Comparison of ENCODE assay signal across 27 cellular contexts in the genomic region with DNA sequence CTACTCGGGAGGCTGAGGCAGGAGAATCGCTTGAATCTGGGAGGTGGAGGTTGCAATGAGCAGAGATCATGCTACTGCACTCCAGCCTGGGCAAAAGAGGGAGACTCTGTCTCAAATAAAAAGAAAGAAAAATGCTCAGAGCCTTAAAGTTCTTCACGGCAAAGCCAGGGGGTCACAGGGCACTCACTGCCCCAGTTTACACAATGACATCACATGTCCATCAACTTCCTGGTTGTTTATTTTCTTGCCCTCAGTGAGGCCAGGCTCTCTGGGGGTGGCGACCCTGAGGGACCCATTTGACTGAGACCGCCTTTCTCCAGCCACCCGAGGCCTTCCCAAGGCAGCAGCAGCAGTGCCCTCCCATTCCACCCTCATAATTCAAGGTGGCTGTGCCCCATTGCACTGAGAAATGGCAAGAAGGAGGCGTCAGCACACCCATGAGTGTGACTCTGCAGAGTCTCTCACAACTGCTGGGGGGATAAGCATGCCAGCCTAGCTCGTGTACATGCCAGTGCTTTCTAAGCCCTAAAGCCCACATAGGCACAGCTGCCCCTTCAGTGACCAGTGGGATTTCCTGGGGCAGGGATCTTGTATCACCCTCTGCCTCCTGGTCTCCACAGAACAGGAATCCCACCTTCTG. TPM values are rescaled to one million over a fixed set of nuclear protein-coding genes. Genes with fewer than 3 reads are reported as not detected.
DNase-seq lines count a peak whose midpoint lies in the region; ATAC-seq, FAIRE-seq and TF ChIP-seq lines count a peak whose summit lies in the region.
"Had no signal": no experiment of that assay in that cellular context is flagged by ENCODE, and none has a peak within 500 bp of the region (broad histone marks: within the 10 kb centered on the region; RNA-seq: fewer than 3 reads in every experiment).

No MANE protein-coding gene starts in this region.

- 91% methylated on average over 8 of the region's 8 CpGs for WGBS in GM23248 (ENCODE audit: low coverage in 1 of 2, low lambda C conversion rate in 2 of 2, missing lambda C conversion rate in 2 of 2), 2 experiments

- H3K27me3 Mint-ChIP-seq in astrocyte (ENCODE audit: low read depth, unreplicated experiment), result no peaks in the 10 kb centered on the region
- H3K27me3 Mint-ChIP-seq: activated CD8-positive, alpha-beta T cell treated with anti-CD3 and anti-CD28 coated beads for 36 hours; stimulated activated naive B cell treated with anti-CD40 and anti-IgM and Interleukin-4, amounts not matched to agents 10 μg/mL and 1 μg/mL and 100 μg/mL, for 72 hours had no signal

- in situ Hi-C loops in GM23248 (cut with MboI), result no loop called here

- intact Hi-C loops in Right ventricle myocardium inferior (cut with DNase I), result no loop called here

- no peak overlapping the region for H3K4me3 Mint-ChIP-seq in astrocyte (ENCODE audit: unreplicated experiment)
- H3K4me3 Mint-ChIP-seq: activated CD8-positive, alpha-beta T cell treated with anti-CD3 and anti-CD28 coated beads for 36 hours; naive thymus-derived CD4-positive, alpha-beta T cell; stimulated activated naive B cell treated with anti-CD40 and anti-IgM and Interleukin-4, amounts not matched to agents 10 μg/mL and 1 μg/mL and 100 μg/mL, for 72 hours had no signal

- H3F3A ChIP-seq in GM23248 (ENCODE audit: insufficient read depth), result no peaks in the 10 kb centered on the region

- H3K36me3 Mint-ChIP-seq in astrocyte (ENCODE audit: low read depth, unreplicated experiment), result no peaks in the 10 kb centered on the region
- H3K36me3 Mint-ChIP-seq: activated naive CD4-positive, alpha-beta T cell treated with anti-CD3 and anti-CD28 coated beads, Interleukin-2, amount 50 U/mL, for 72 hours had no signal

- H3K4me1 ChIP-seq in GM23248 (ENCODE audit: insufficient read depth), result peaks cover 11% of the 10 kb centered on the region
- peaks cover 23% of the 10 kb centered on the region for H3K4me1 ChIP-seq in astrocyte (ENCODE audit: insufficient read depth, low read length)
- peaks cover 19% of the 10 kb centered on the region for H3K4me1 ChIP-seq in osteoblast (ENCODE audit: insufficient read depth, low read length)

- ATAC-seq in left lobe of liver (peak; percentile 68), Right ventricle myocardium inferior (no peak)
- ATAC-seq: activated CD8-positive, alpha-beta T cell treated with anti-CD3 and anti-CD28 coated beads for 36 hours; activated naive CD4-positive, alpha-beta T cell treated with anti-CD3 and anti-CD28 coated beads, Interleukin-2, amount 50 U/mL, for 72 hours; left ventricle myocardium superior; naive thymus-derived CD4-positive, alpha-beta T cell; stimulated activated naive B cell treated with anti-CD40 and anti-IgM and Interleukin-4, amounts not matched to agents 10 μg/mL and 1 μg/mL and 100 μg/mL, for 72 hours had no signal

- H4K20me1 ChIP-seq in GM23248 (ENCODE audit: insufficient read depth), result no peaks in the 10 kb centered on the region
- peaks cover 25% of the 10 kb centered on the region for H4K20me1 ChIP-seq in astrocyte (ENCODE audit: insufficient read depth, low read length)
- H4K20me1 ChIP-seq in osteoblast (ENCODE audit: insufficient read depth, low read length), result peaks cover 6% of the 10 kb centered on the region

- no peaks in the 10 kb centered on the region for H3K9me3 ChIP-seq in GM23248 (ENCODE audit: low read depth)
- no peaks in the 10 kb centered on the region for H3K9me3 ChIP-seq in astrocyte (ENCODE audit: insufficient read depth, low read depth, low read length)
- no peaks in the 10 kb centered on the region for H3K9me3 ChIP-seq in osteoblast (ENCODE audit: low read depth, low read length)
- H3K9me3 ChIP-seq: HAP-1 had no signal

- H3K9me2 ChIP-seq in GM23248 (ENCODE audit: insufficient read depth), result no peaks in the 10 kb centered on the region; the same call in 1 of the 2 replicates

- peak overlapping the region; percentile 7 for H3K4me2 ChIP-seq in GM23248 (ENCODE audit: unreplicated experiment)
- H3K4me2 ChIP-seq in astrocyte (ENCODE audit: low read length), result peak overlapping the region; percentile 8
- peak overlapping the region; percentile 28 for H3K4me2 ChIP-seq in osteoblast (ENCODE audit: insufficient read depth, low read length)

- TF ChIP-seq CTCF in astrocyte (IDR thresholded peaks at IDR 0.05; ENCODE audit: insufficient read depth, low read depth, low read length) (no peak), osteoblast (IDR thresholded peaks at IDR 0.05; ENCODE audit: extremely low read depth, low read depth, low read length) (no peak)

- H3K79me2 ChIP-seq in GM23248 (ENCODE audit: insufficient read depth), result no peaks in the 10 kb centered on the region
- H3K79me2 ChIP-seq in astrocyte (ENCODE audit: insufficient read depth, low read length), result no peaks in the 10 kb centered on the region
- no peaks in the 10 kb centered on the region for H3K79me2 ChIP-seq in osteoblast (ENCODE audit: insufficient read depth, low read length)

- H3K36me3 ChIP-seq in GM23248 (ENCODE audit: low read depth) (no peaks in the 10 kb centered on the region), astrocyte (ENCODE audit: insufficient read depth, low read length) (peaks cover 2% of the 10 kb centered on the region), osteoblast (ENCODE audit: insufficient read depth, low read length) (peaks cover 6% of the 10 kb centered on the region)
- H3K36me3 ChIP-seq: HAP-1 had no signal

- H2AFZ ChIP-seq in GM23248, result no peak overlapping the region
- H2AFZ ChIP-seq in astrocyte (ENCODE audit: low read depth, low read length), result no peak overlapping the region
- H2AFZ ChIP-seq in osteoblast (ENCODE audit: low read length), result no peak overlapping the region

- no peak overlapping the region for H3K27ac ChIP-seq in GM23248
- H3K27ac ChIP-seq in astrocyte (ENCODE audit: low read depth, low read length), result no peak overlapping the region
- H3K27ac ChIP-seq in osteoblast (ENCODE audit: low read depth, low read length), result peak overlapping the region; percentile 45
- H3K27ac ChIP-seq: C4-2B, HL-60, skin epidermis had no signal

- H3K9ac ChIP-seq in GM23248, result no peak overlapping the region
- no peak overlapping the region for H3K9ac ChIP-seq in astrocyte (ENCODE audit: low read length)

- H3K9me3 Mint-ChIP-seq in astrocyte (ENCODE audit: unreplicated experiment), result no peaks in the 10 kb centered on the region
- H3K9me3 Mint-ChIP-seq: activated CD8-positive, alpha-beta T cell treated with anti-CD3 and anti-CD28 coated beads for 36 hours; activated naive CD4-positive, alpha-beta T cell treated with anti-CD3 and anti-CD28 coated beads, Interleukin-2, amount 50 U/mL, for 72 hours; naive thymus-derived CD4-positive, alpha-beta T cell; stimulated activated naive B cell treated with anti-CD40 and anti-IgM and Interleukin-4, amounts not matched to agents 10 μg/mL and 1 μg/mL and 100 μg/mL, for 72 hours had no signal

- no peak for DNase-seq in GM23248
- no peak for DNase-seq in astrocyte (ENCODE audit: low read depth)
- peak; percentile 45 for DNase-seq in left lobe of liver (ENCODE audit: low spot score)
- no peak for DNase-seq in osteoblast (ENCODE audit: insufficient read length, low spot score, missing footprints)
- DNase-seq in Right ventricle myocardium inferior (ENCODE audit: missing footprints), result no peak
- DNase-seq in AG20443 (ENCODE audit: low spot score), result no peak
- no peak for DNase-seq in activated T-cell treated with anti-CD3 and anti-CD28 coated beads for 4 hours
- DNase-seq: activated CD8-positive, alpha-beta T cell treated with anti-CD3 and anti-CD28 coated beads for 36 hours; Kasumi-1; left ventricle myocardium superior; naive thymus-derived CD4-positive, alpha-beta T cell; NCI-H1417 treated with DMSO at 0.1 percent for 48 hours; NCI-H2081; NCI-H2227 treated with DMSO at 0.1 percent for 48 hours; NCI-H526; occipital lobe; OCI-M1; stimulated activated naive B cell treated with anti-CD40 and anti-IgM and Interleukin-4, amounts not matched to agents 10 μg/mL and 1 μg/mL and 100 μg/mL, for 72 hours; substantia nigra; T-helper 2 cell had no signal

- H3K4me3 ChIP-seq in GM23248 (no peak overlapping the region), astrocyte (ENCODE audit: insufficient read depth, low read depth, low read length) (no peak overlapping the region), osteoblast (ENCODE audit: insufficient read depth, low read length) (no peak overlapping the region)
- H3K4me3 ChIP-seq: HAP-1, skin epidermis had no signal

- H3K27ac Mint-ChIP-seq in astrocyte (ENCODE audit: unreplicated experiment), result peak overlapping the region; percentile 43
- H3K27ac Mint-ChIP-seq: activated CD8-positive, alpha-beta T cell treated with anti-CD3 and anti-CD28 coated beads for 36 hours; naive thymus-derived CD4-positive, alpha-beta T cell; stimulated activated naive B cell treated with anti-CD40 and anti-IgM and Interleukin-4, amounts not matched to agents 10 μg/mL and 1 μg/mL and 100 μg/mL, for 72 hours had no signal

- no peaks in the 10 kb centered on the region for H3K27me3 ChIP-seq in GM23248 (replicated peaks; ENCODE audit: insufficient read depth)
- H3K27me3 ChIP-seq in astrocyte (ENCODE audit: insufficient read depth, low read length), result no peaks in the 10 kb centered on the region
- no peaks in the 10 kb centered on the region for H3K27me3 ChIP-seq in osteoblast (ENCODE audit: insufficient read depth, low read length)

- peaks cover 13% of the 10 kb centered on the region for H3K4me1 Mint-ChIP-seq in astrocyte (ENCODE audit: low read depth, unreplicated experiment)
- H3K4me1 Mint-ChIP-seq: naive thymus-derived CD4-positive, alpha-beta T cell had no signal

- FAIRE-seq in astrocyte (lab: Jason Lieb, UNC), result no peak
- FAIRE-seq: bronchial epithelial cell, islet of Langerhans had no signal

RNA-seq across cellular contexts. Expression of gene SFXN5, which starts 50.0 kb away (rescaled TPM):
- 16.4 and 17.1 TPM in 2 replicates for total RNA-seq in GM23248 (2014; rRNA removed; shearing (Covaris generic))
- 7.3 and 10.0 TPM in 2 replicates for polyA plus RNA-seq in GM23248 (2016; fragmentation: Nextera tagmentation; extraction: Ambion mirVana)
- total RNA-seq in astrocyte, result 14.9 and 15.9 TPM in 2 replicates
- 80.1 TPM for total RNA-seq in left lobe of liver
- total RNA-seq in osteoblast, result 13.8 and 17.0 TPM in 2 replicates
- 9.6 TPM for total RNA-seq in Right ventricle myocardium inferior
